ENCODE assay signal across 20 cellular contexts in the genomic region with DNA sequence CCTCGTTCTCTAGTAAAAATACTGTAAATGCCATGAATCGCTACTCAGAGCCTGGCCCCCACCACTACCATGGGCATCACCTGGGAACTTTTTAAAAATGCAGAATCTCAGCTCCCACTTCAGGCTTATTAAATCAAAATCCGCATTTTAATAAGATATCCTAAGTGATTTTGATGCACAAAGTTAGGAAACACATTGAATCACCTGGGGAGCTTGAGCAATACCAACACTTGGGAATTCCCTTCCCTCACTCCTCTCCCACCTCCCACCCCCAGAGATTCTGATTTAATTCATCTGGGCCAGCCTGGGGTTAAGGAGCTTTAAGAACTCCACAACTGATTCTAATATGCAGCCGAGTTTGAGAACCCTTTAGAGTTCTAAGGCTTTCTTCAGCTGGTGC. TPM values are rescaled to one million over a fixed set of nuclear protein-coding genes. Genes with fewer than 3 reads are reported as not detected.
A peak's percentile ranks its signal among the peaks of the same experiment; 100 is the strongest.
DNase-seq lines count a peak whose midpoint lies in the region; ATAC-seq and TF ChIP-seq lines count a peak whose summit lies in the region.
"Had no signal": no experiment of that assay in that cellular context is flagged by ENCODE, and none has a peak within 500 bp of the region (broad histone marks: within the 10 kb centered on the region; RNA-seq: fewer than 3 reads in every experiment).

No MANE protein-coding gene starts in this region.

- 94 to 95% methylated on average over 4 of the region's 4 CpGs for WGBS in sigmoid colon, 2 donors

- ATAC-seq in thoracic aorta (ENCODE audit: insufficient number of reproducible peaks, low FRiP score, low read depth) (no peak), GM18868 (IDR thresholded peaks at IDR 0.05; ENCODE audit: unreplicated experiment) (no peak)
- ATAC-seq: GM23338 had no signal

- H3K4me1 ChIP-seq in ascending aorta (peaks cover 0 to 17% of the 10 kb centered on the region in 2 donors), sigmoid colon (peaks cover 0 to 7% (median 0%) of the 10 kb centered on the region in 4 donors), thoracic aorta (ENCODE audit: control insufficient read depth in 1 of 2, low read depth in 2 of 2) (peaks cover 4 to 21% of the 10 kb centered on the region in 2 donors)

- H3K27ac ChIP-seq in ascending aorta = peak overlapping the region; percentile 73 to 85
- H3K27ac ChIP-seq in sigmoid colon = peak overlapping the region in 3 of 4 donors; percentile 30 to 39 (median 31)
- peak overlapping the region; percentile 37 to 73 for H3K27ac ChIP-seq in thoracic aorta

- TF ChIP-seq EP300 in sigmoid colon (IDR thresholded peaks at IDR 0.05) = no peak

- H3K36me3 ChIP-seq in ascending aorta (peaks cover 58 to 77% of the 10 kb centered on the region in 2 donors), sigmoid colon (peaks cover 12 to 91% (median 63%) of the 10 kb centered on the region in 4 donors), thoracic aorta (peaks cover 63% of the 10 kb centered on the region)

- DNase-seq in ascending aorta (ENCODE audit: low spot score in 2 of 2) (no peak), epithelial cell of esophagus (ENCODE audit: low read depth) (peak; percentile 26), sigmoid colon (no peak), thoracic aorta (ENCODE audit: low spot score) (no peak), foreskin fibroblast (no peak), NCI-H526 (lab: John Stamatoyannopoulos, UW) (no peak)
- DNase-seq: ACHN; BE2C; C1 segment of cervical spinal cord; CD4-positive, CD25-positive, alpha-beta regulatory T cell; CD8-positive, alpha-beta memory T cell; COR-L47; DMS79; GDM1; HCEC 1CT had no signal

- no peaks in the 10 kb centered on the region for H3K27me3 ChIP-seq in ascending aorta
- H3K27me3 ChIP-seq in sigmoid colon = no peaks in the 10 kb centered on the region
- no peaks in the 10 kb centered on the region for H3K27me3 ChIP-seq in thoracic aorta (replicated peaks; ENCODE audit: insufficient read depth)
- H3K27me3 ChIP-seq: BE2C had no signal

- TF ChIP-seq CTCF in ascending aorta (IDR thresholded peaks at IDR 0.05) (no peak), epithelial cell of esophagus (IDR thresholded peaks at IDR 0.05; ENCODE audit: insufficient read depth, low read depth, low read length, missing control alignments) (no peak), sigmoid colon (IDR thresholded peaks at IDR 0.05) (no peak), thoracic aorta (IDR thresholded peaks at IDR 0.05) (no peak), foreskin fibroblast (IDR thresholded peaks at IDR 0.05; ENCODE audit: low read depth, low read length) (no peak)

- intact Hi-C loops in ascending aorta (cut with DNase I) (loop anchor here (5.0 to 10.0 kb wide), 3 partner anchors 297 to 1110 kb away; a partner anchor contains a TSS), sigmoid colon (cut with DNase I) (no loop called here)

- H3K4me3 ChIP-seq in ascending aorta (no peak overlapping the region), epithelial cell of esophagus (ENCODE audit: low read length) (no peak overlapping the region), sigmoid colon (no peak overlapping the region), thoracic aorta (no peak overlapping the region), foreskin fibroblast (ENCODE audit: low read depth in 1 of 2, low read length in 2 of 2) (no peak overlapping the region)
- H3K4me3 ChIP-seq: GM23338 had no signal

- H3K9me3 ChIP-seq in ascending aorta (no peaks in the 10 kb centered on the region), sigmoid colon (no peaks in the 10 kb centered on the region), thoracic aorta (no peaks in the 10 kb centered on the region)
- H3K9me3 ChIP-seq: BE2C had no signal

- TF ChIP-seq POLR2A in sigmoid colon (IDR thresholded peaks at IDR 0.05) = no peak

RNA-seq across cellular contexts. Expression of a gene that starts 26.8 kb away (rescaled TPM):
- total RNA-seq in ascending aorta = not detected
- 1 to 10 TPM in 2 of 4 donors, under 1 TPM in 1, not detected in 1; 0.27 to 6.6 (median 1.8) TPM for total RNA-seq in sigmoid colon
- polyA plus RNA-seq in sigmoid colon = under 1 TPM in 1 of 3 donors, not detected in 2; 0.50 TPM
- not detected for total RNA-seq in thoracic aorta
- total RNA-seq: A172; CD4-positive, CD25-positive, alpha-beta regulatory T cell; CD8-positive, alpha-beta memory T cell; Daoy; GM23338 had no signal
- polyA plus RNA-seq: CD4-positive, CD25-positive, alpha-beta regulatory T cell; CD8-positive, alpha-beta memory T cell; GM23338; IgD-negative memory B cell had no signal

RNA-seq across cellular contexts. Expression of a gene that starts 49.2 kb away (rescaled TPM):
- total RNA-seq in ascending aorta = not detected
- 1 to 10 TPM; 2.0 to 5.2 (median 3.3) TPM for total RNA-seq in sigmoid colon
- 10 to 100 TPM in 1 of 3 donors, 1 to 10 TPM in 2; 2.3 to 16.0 (median 2.4) TPM for polyA plus RNA-seq in sigmoid colon
- total RNA-seq in thoracic aorta = 10 to 100 TPM in 1 of 2 donors, 1 to 10 TPM in 1; 3.0 to 16.2 TPM
